In the genomic region with DNA sequence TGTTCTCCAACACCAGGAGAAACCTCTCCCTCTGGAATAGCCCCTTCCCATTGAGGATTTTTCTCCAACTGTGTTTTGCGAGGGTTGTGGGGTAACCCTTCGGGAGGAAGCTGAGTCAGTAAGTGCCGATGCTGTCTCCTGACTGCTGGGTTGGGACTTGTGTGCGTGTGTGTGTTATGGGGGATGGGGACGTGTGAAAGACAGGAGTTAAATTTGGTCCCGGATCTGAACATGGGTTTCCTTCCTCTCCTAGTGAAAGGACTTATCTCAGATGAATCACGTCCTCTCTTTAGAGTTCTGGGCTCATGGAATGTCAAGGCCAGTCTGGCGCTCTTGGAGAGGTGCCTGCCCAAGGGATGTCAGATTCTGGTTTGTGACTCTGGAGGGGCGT, we compare ENCODE assay signal across 9 cellular contexts. TPM values are rescaled to one million over a fixed set of nuclear protein-coding genes. Genes with fewer than 3 reads are reported as not detected.
DNase-seq lines count a peak whose midpoint lies in the region; ATAC-seq and TF ChIP-seq lines count a peak whose summit lies in the region.
"Had no signal": no experiment of that assay in that cellular context is flagged by ENCODE, and none has a peak within 500 bp of the region (broad histone marks: within the 10 kb centered on the region; RNA-seq: fewer than 3 reads in every experiment).

No MANE protein-coding gene starts in this region.

- no peak for TF ChIP-seq CTCF in foreskin fibroblast (IDR thresholded peaks at IDR 0.05; ENCODE audit: low read depth, low read length)
- no peak for TF ChIP-seq CTCF in osteocyte (IDR thresholded peaks at IDR 0.05)

- no peak for ATAC-seq in HG02678 (IDR thresholded peaks at IDR 0.05; ENCODE audit: unreplicated experiment)

- DNase-seq in GDM1 (lab: John Stamatoyannopoulos, UW) = peak; percentile 81
- DNase-seq in foreskin fibroblast = peak; percentile 29 to 42
- no peak for DNase-seq in osteocyte (ENCODE audit: extremely low spot score, unreplicated experiment)
- no peak for DNase-seq in kidney tubule cell (ENCODE audit: low spot score)
- DNase-seq in activated T-cell treated with anti-CD3 and anti-CD28 coated beads for 4 hours = no peak
- DNase-seq in NCI-H2107 (lab: John Stamatoyannopoulos, UW) = no peak
- DNase-seq: NCI-H748 treated with DMSO at 0.1 percent for 48 hours had no signal

- peaks cover 35% of the 10 kb centered on the region for H3K27me3 Mint-ChIP-seq in T-helper 1 cell treated with Interleukin-12 subunit alpha and Interleukin-12 subunit beta and Interleukin-4 antibody, amounts not matched to agents 30 μg/mL and 1 μg/mL, for 36 hours (ENCODE audit: low read depth)
- H3K27me3 Mint-ChIP-seq in osteocyte (ENCODE audit: unreplicated experiment) = no peaks in the 10 kb centered on the region

- peaks cover 6% of the 10 kb centered on the region for H3K36me3 Mint-ChIP-seq in T-helper 1 cell treated with Interleukin-12 subunit alpha and Interleukin-12 subunit beta and Interleukin-4 antibody, amounts not matched to agents 30 μg/mL and 1 μg/mL, for 36 hours (ENCODE audit: low read depth)
- peaks cover 2% of the 10 kb centered on the region for H3K36me3 Mint-ChIP-seq in osteocyte (ENCODE audit: unreplicated experiment)

- H3K4me3 Mint-ChIP-seq in T-helper 1 cell treated with Interleukin-12 subunit alpha and Interleukin-12 subunit beta and Interleukin-4 antibody, amounts not matched to agents 30 μg/mL and 1 μg/mL, for 36 hours = peak overlapping the region; percentile 53
- no peak overlapping the region for H3K4me3 Mint-ChIP-seq in osteocyte (ENCODE audit: unreplicated experiment)

- H3K4me1 Mint-ChIP-seq in T-helper 1 cell treated with Interleukin-12 subunit alpha and Interleukin-12 subunit beta and Interleukin-4 antibody, amounts not matched to agents 30 μg/mL and 1 μg/mL, for 36 hours (ENCODE audit: low read depth) = peaks cover 30% of the 10 kb centered on the region
- H3K4me1 Mint-ChIP-seq in osteocyte (ENCODE audit: unreplicated experiment) = peaks cover 25% of the 10 kb centered on the region

- no peak overlapping the region for H3K4me3 ChIP-seq in foreskin fibroblast (ENCODE audit: low read depth in 1 of 2, low read length in 2 of 2)

- H3K27ac Mint-ChIP-seq in T-helper 1 cell treated with Interleukin-12 subunit alpha and Interleukin-12 subunit beta and Interleukin-4 antibody, amounts not matched to agents 30 μg/mL and 1 μg/mL, for 36 hours = peak overlapping the region; percentile 70
- H3K27ac Mint-ChIP-seq in osteocyte (ENCODE audit: unreplicated experiment) = peak overlapping the region; percentile 63

- no peaks in the 10 kb centered on the region for H3K9me3 Mint-ChIP-seq in T-helper 1 cell treated with Interleukin-12 subunit alpha and Interleukin-12 subunit beta and Interleukin-4 antibody, amounts not matched to agents 30 μg/mL and 1 μg/mL, for 36 hours
- H3K9me3 Mint-ChIP-seq in osteocyte (ENCODE audit: unreplicated experiment) = no peaks in the 10 kb centered on the region

RNA-seq across cellular contexts. Expression of a gene that starts 33.3 kb away (rescaled TPM):
- total RNA-seq in osteocyte = 8.3 and 10.0 TPM in 2 replicates

RNA-seq across cellular contexts. Expression of a gene that starts 39.3 kb away (rescaled TPM):
- total RNA-seq in osteocyte = not detected in 2 replicates

Comparison
In these comparisons a context has a peak if more than half of its experiments do, and no peak if none do; other contexts are left out.
1. DNase-seq: peak in GDM1 (single experiment) and foreskin fibroblast (2 of 2); none in osteocyte (single experiment), kidney tubule cell (single experiment), activated T-cell treated with anti-CD3 and anti-CD28 coated beads for 4 hours (single experiment) and NCI-H2107 (single experiment).